Comparison of ENCODE assay signal across 8 cellular contexts in the genomic region with DNA sequence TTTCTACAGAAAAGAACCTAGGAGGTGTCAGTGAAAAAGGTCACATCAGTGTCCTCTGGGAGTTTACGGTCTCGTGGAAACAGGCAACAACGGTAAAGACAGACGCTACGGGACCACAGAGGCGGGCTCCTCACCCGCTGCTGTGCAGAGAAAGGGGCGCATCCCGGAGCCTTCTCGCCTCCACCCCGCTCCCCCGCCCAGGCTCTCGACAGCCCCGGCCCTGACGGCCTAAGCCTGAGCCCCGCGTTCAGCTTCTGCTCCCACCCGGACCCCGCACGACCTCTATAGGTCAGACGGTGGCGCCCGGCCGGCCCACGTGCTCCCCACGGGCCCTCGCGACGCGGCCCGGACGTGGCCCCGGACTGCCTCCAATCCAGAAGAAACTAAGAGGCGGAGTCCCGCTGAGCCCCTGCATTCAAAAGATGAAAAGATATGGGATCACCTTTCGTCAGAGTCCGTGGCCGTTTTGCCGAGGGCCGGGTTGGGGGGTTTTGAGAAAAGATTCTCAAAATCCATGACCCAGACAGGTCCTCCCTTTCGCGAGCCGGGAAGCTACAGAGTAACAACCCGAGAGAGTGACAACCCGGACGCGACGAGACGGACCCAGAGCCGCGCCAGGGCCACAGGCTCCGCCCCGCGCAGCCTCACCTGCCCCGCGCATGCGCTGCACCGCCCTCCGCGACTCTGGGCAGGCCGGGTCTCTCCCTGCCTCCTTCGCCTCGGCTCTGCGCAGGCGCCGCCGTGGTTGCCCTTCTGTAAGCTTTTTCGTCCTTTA. TPM values are rescaled to one million over a fixed set of nuclear protein-coding genes. Genes with fewer than 3 reads are reported as not detected.
DNase-seq lines count a peak whose midpoint lies in the region; ATAC-seq, FAIRE-seq and TF ChIP-seq lines count a peak whose summit lies in the region.

A gene (minus strand): TSS at position 577 of the 775 bp plus-strand sequence. CDS start 61 bp downstream, at position 516.

- H3K27me3 ChIP-seq in SU-DHL-6 (ENCODE audit: low read length), result no peaks in the 10 kb centered on the region
- no peaks in the 10 kb centered on the region for H3K27me3 ChIP-seq in pancreas
- no peaks in the 10 kb centered on the region for H3K27me3 ChIP-seq in thyroid gland

- no peaks in the 10 kb centered on the region for H4K20me1 ChIP-seq in SU-DHL-6 (ENCODE audit: low read depth, low read length)

- POLR2A ChIA-PET in activated naive CD8-positive, alpha-beta T cell treated with anti-CD3 and anti-CD28 coated beads, Interleukin-2, amount 10 ng/mL, durations not matched to agents 7 days and 5 days (lab: Charles Lee), result interaction anchor here (0.9 to 2.1 kb wide), 9 partner anchors 14 to 330 kb away, joined by 3 to 13 read pairs (median 7); a partner anchor contains a TSS

- H3K79me2 ChIP-seq in SU-DHL-6 (ENCODE audit: insufficient read depth, low read length), result peaks cover 48% of the 10 kb centered on the region

- H3K4me2 ChIP-seq in SU-DHL-6 (ENCODE audit: low read depth, low read length, poor library complexity, severe bottlenecking), result peak within 1 kb of the TSS; percentile 88

- peak; percentile 92 for ATAC-seq in HG02759 (IDR thresholded peaks at IDR 0.05; ENCODE audit: unreplicated experiment)
- peak; percentile 96 for ATAC-seq in activated naive CD8-positive, alpha-beta T cell treated with anti-CD3 and anti-CD28 coated beads, Interleukin-2, amount 10 ng/mL, durations not matched to agents 7 days and 5 days (ENCODE audit: low read depth)
- peak; percentile 100 for ATAC-seq in Right ventricle myocardium inferior
- peak; percentile 97 to 99 (median 98) for ATAC-seq in pancreas

- TF ChIP-seq CTCF in GM12874 (IDR thresholded peaks at IDR 0.05; ENCODE audit: insufficient read depth, low read depth, low read length) (0 out of 2 replicates have a peak, but pooled peaks have one; percentile 14), SU-DHL-6 (IDR thresholded peaks at IDR 0.05; ENCODE audit: insufficient read depth, low read length, poor library complexity, severe bottlenecking) (peak; percentile 15), pancreas (IDR thresholded peaks at IDR 0.05) (no peak), thyroid gland (IDR thresholded peaks at IDR 0.05) (no peak)

- H3K4me1 ChIP-seq in pancreas (peaks cover 0 to 12% (median 9%) of the 10 kb centered on the region in 3 donors), thyroid gland (peaks cover 4 to 9% of the 10 kb centered on the region in 2 donors)

- DNase-seq in NCI-H1417 (lab: John Stamatoyannopoulos, UW) (peak; percentile 86 to 95 (median 90)), Right ventricle myocardium inferior (ENCODE audit: missing footprints) (peak; percentile 98), pancreas (peak; percentile 92 to 99 (median 96)), thyroid gland (peak; percentile 95 to 97)
- peak; percentile 99 for DNase-seq in activated naive CD8-positive, alpha-beta T cell treated with anti-CD3 and anti-CD28 coated beads, Interleukin-2, amount 10 ng/mL, durations not matched to agents 7 days and 5 days

- no peaks in the 10 kb centered on the region for H3K9me3 ChIP-seq in SU-DHL-6 (ENCODE audit: insufficient read depth, low read length)
- H3K9me3 ChIP-seq in pancreas, result no peaks in the 10 kb centered on the region
- H3K9me3 ChIP-seq in thyroid gland, result no peaks in the 10 kb centered on the region

- 0 to 1% methylated on average over 68 of the region's 68 CpGs for WGBS in pancreas, 2 donors
- WGBS in thyroid gland, 2 donors, result 0 to 1% methylated on average over 43 to 53 of the region's 68 CpGs

- H3K36me3 ChIP-seq in SU-DHL-6 (ENCODE audit: low read length), result peaks cover 5% of the 10 kb centered on the region
- no peaks in the 10 kb centered on the region for H3K36me3 ChIP-seq in pancreas
- H3K36me3 ChIP-seq in thyroid gland, result no peaks in the 10 kb centered on the region

- peak within 1 kb of the TSS; percentile 80 for H2AFZ ChIP-seq in SU-DHL-6 (ENCODE audit: low read depth, low read length, severe bottlenecking)

- H3K27ac ChIP-seq in SU-DHL-6 (ENCODE audit: low read depth, low read length) (peak within 1 kb of the TSS; percentile 74), pancreas (peak within 1 kb of the TSS; percentile 62 to 89 (median 76)), thyroid gland (peak within 1 kb of the TSS; percentile 69 to 73 (median 71))

- intact Hi-C loops in Right ventricle myocardium inferior (cut with DNase I), result loop anchor here (2.0 to 10.0 kb wide), 4 partner anchors 20 to 330 kb away; a partner anchor contains a TSS
- intact Hi-C loops in pancreas (cut with DNase I), result no loop called here
- intact Hi-C loops in thyroid gland (cut with DNase I), result loop anchor here (5.0 kb wide), 1 partner anchor 132 kb away; no protein-coding TSS in a partner anchor

- no peaks in the 10 kb centered on the region for H3K27me3 Mint-ChIP-seq in activated naive CD8-positive, alpha-beta T cell treated with anti-CD3 and anti-CD28 coated beads, Interleukin-2, amount 10 ng/mL, durations not matched to agents 7 days and 5 days

- peak within 1 kb of the TSS; percentile 81 for H3K9ac ChIP-seq in SU-DHL-6 (ENCODE audit: low read length)

- H3K4me3 Mint-ChIP-seq in activated naive CD8-positive, alpha-beta T cell treated with anti-CD3 and anti-CD28 coated beads, Interleukin-2, amount 10 ng/mL, durations not matched to agents 7 days and 5 days, result peak within 1 kb of the TSS; percentile 82

- no peaks in the 10 kb centered on the region for H3K9me3 Mint-ChIP-seq in activated naive CD8-positive, alpha-beta T cell treated with anti-CD3 and anti-CD28 coated beads, Interleukin-2, amount 10 ng/mL, durations not matched to agents 7 days and 5 days

- peaks cover 5% of the 10 kb centered on the region for H3K36me3 Mint-ChIP-seq in activated naive CD8-positive, alpha-beta T cell treated with anti-CD3 and anti-CD28 coated beads, Interleukin-2, amount 10 ng/mL, durations not matched to agents 7 days and 5 days

- peak in 1 of 2 donors; percentile 93 for TF ChIP-seq POLR2A in thyroid gland (IDR thresholded peaks at IDR 0.05)

- no peaks in the 10 kb centered on the region for H3K9me2 ChIP-seq in SU-DHL-6 (replicated peaks; ENCODE audit: insufficient read depth, low read length)

- H3K4me1 Mint-ChIP-seq in activated naive CD8-positive, alpha-beta T cell treated with anti-CD3 and anti-CD28 coated beads, Interleukin-2, amount 10 ng/mL, durations not matched to agents 7 days and 5 days, result peaks cover 19% of the 10 kb centered on the region

- peak within 1 kb of the TSS; percentile 82 for H3K4me3 ChIP-seq in SU-DHL-6 (ENCODE audit: insufficient read depth, low read length, poor library complexity, severe bottlenecking)
- peak within 1 kb of the TSS; percentile 50 to 73 (median 55) for H3K4me3 ChIP-seq in pancreas
- H3K4me3 ChIP-seq in thyroid gland (replicated peaks in 1 of 3), result peak within 1 kb of the TSS; percentile 40 to 67 (median 63)

- H3F3A ChIP-seq in SU-DHL-6 (ENCODE audit: insufficient read depth), result no peaks in the 10 kb centered on the region

- no peak for FAIRE-seq in pancreas (lab: Jason Lieb, UNC)

- H3K27ac Mint-ChIP-seq in activated naive CD8-positive, alpha-beta T cell treated with anti-CD3 and anti-CD28 coated beads, Interleukin-2, amount 10 ng/mL, durations not matched to agents 7 days and 5 days, result peak within 1 kb of the TSS; percentile 91

RNA-seq across cellular contexts. Expression of the gene that starts here (rescaled TPM):
- total RNA-seq in activated naive CD8-positive, alpha-beta T cell treated with anti-CD3 and anti-CD28 coated beads, Interleukin-2, amount 10 ng/mL, durations not matched to agents 7 days and 5 days, result 10 to 100 TPM; 15.7 to 17.1 TPM
- total RNA-seq in Right ventricle myocardium inferior, result 10.6 TPM
- total RNA-seq in pancreas, result 1 to 10 TPM; 3.1 to 8.6 (median 4.5) TPM
- polyA plus RNA-seq in pancreas, result 1 to 10 TPM; 3.9 to 4.7 TPM
- total RNA-seq in thyroid gland, result 10 to 100 TPM; 26.9 to 68.1 (median 43.1) TPM

Comparison
In these comparisons a context has a peak if more than half of its experiments do, and no peak if none do; other contexts are left out.
1. Peak in every context shown above with its lines: DNase-seq, ATAC-seq, H3K4me3 ChIP-seq and H3K27ac ChIP-seq.
2. CTCF ChIP-seq: peak in GM12874 (single experiment) and SU-DHL-6 (single experiment); none in pancreas (0 of 4) and thyroid gland (0 of 6).
3. intact Hi-C loops: an anchor here in Right ventricle myocardium inferior (2.0 to 10.0 kb wide) and thyroid gland (5.0 kb wide); none called in pancreas.